ENCODE assay signal across 21 cellular contexts in genomic region chr11:86118201-86118600, GRCh38. TPM values are rescaled to one million over a fixed set of nuclear protein-coding genes. Genes with fewer than 3 reads are reported as not detected.
DNase-seq lines count a peak whose midpoint lies in the region; ATAC-seq, FAIRE-seq and TF ChIP-seq lines count a peak whose summit lies in the region.
"Had no signal": no experiment of that assay in that cellular context is flagged by ENCODE, and none has a peak within 500 bp of the region (broad histone marks: within the 10 kb centered on the region; RNA-seq: fewer than 3 reads in every experiment).

No MANE protein-coding gene starts in this region.

- peak overlapping the region; percentile 15; the same call in 1 of the 2 replicates for H2AFZ ChIP-seq in OCI-LY3 (ENCODE audit: low read depth, low read length)

- intact Hi-C loops in kidney (cut with DNase I) (no loop called here), thyroid gland (cut with DNase I) (no loop called here), stomach (cut with DNase I; ENCODE audit: low total_unique reads) (no loop called here)

- peaks cover 58% of the 10 kb centered on the region for H3K4me1 ChIP-seq in OCI-LY3 (ENCODE audit: low read length)
- peaks cover 10 to 31% of the 10 kb centered on the region in 2 donors for H3K4me1 ChIP-seq in kidney (ENCODE audit: control insufficient read depth in 1 of 2, insufficient read depth in 1 of 2, low read depth in 1 of 2, low read length in 2 of 2)
- peaks cover 0 to 3% of the 10 kb centered on the region in 2 donors for H3K4me1 ChIP-seq in thyroid gland
- peaks cover 0 to 32% (median 17%) of the 10 kb centered on the region in 4 donors for H3K4me1 ChIP-seq in stomach

- DNase-seq in activated T-cell treated with anti-CD3 and anti-CD28 coated beads, Interleukin-2, amount 50 U/mL, for 72 hours, result no peak
- DNase-seq in activated T-cell treated with anti-CD3 and anti-CD28 coated beads for 4 hours (no peak), kidney (no peak), thyroid gland (peak in 1 of 2 donors; percentile 4), stomach (no peak), hepatic stellate cell (ENCODE audit: low spot score) (no peak)
- DNase-seq: DMS 273 treated with DMSO at 0.1 percent for 48 hours, GDM1, GOT3, MV-4-11, NCI-H1417, NCI-H1930, NCI-H2171, NCI-H510A, NCI-H82 had no signal

- peaks cover 45% of the 10 kb centered on the region for H3K4me1 Mint-ChIP-seq in activated T-cell treated with anti-CD3 and anti-CD28 coated beads, Interleukin-2, amount 50 U/mL, for 72 hours (ENCODE audit: low read depth)

- TF ChIP-seq CTCF in OCI-LY3 (IDR thresholded peaks at IDR 0.05; ENCODE audit: low read depth, low read length) (no peak), kidney (IDR thresholded peaks at IDR 0.05; ENCODE audit: borderline replicate concordance, extremely low read depth, insufficient read depth) (no peak), thyroid gland (IDR thresholded peaks at IDR 0.05) (no peak), stomach (IDR thresholded peaks at IDR 0.05) (no peak)

- 62 to 69% methylated on average over 2 of the region's 2 CpGs for WGBS in thyroid gland, 2 donors
- 44 to 73% (median 64%) methylated on average over 2 of the region's 2 CpGs for WGBS in stomach, 5 donors

- H3K4me3 Mint-ChIP-seq in activated T-cell treated with anti-CD3 and anti-CD28 coated beads, Interleukin-2, amount 50 U/mL, for 72 hours, result peak overlapping the region in 1 of 2 donors; percentile 41

- H3K9me3 ChIP-seq in OCI-LY3 (ENCODE audit: insufficient read depth, low read length) (0 out of 2 replicates have a peak, but pooled peaks cover 2% of the 10 kb centered on the region), kidney (ENCODE audit: control insufficient read depth in 1 of 2, low read length in 2 of 2) (no peaks in the 10 kb centered on the region), thyroid gland (no peaks in the 10 kb centered on the region), stomach (no peaks in the 10 kb centered on the region)

- no peaks in the 10 kb centered on the region for H4K20me1 ChIP-seq in OCI-LY3 (ENCODE audit: insufficient read depth, low read length)

- no peak for TF ChIP-seq EP300 in stomach (IDR thresholded peaks at IDR 0.05)

- peak overlapping the region; percentile 68 for H3K27ac Mint-ChIP-seq in activated T-cell treated with anti-CD3 and anti-CD28 coated beads, Interleukin-2, amount 50 U/mL, for 72 hours

- H3K27ac ChIP-seq in OCI-LY3 (ENCODE audit: low read length), result no peak overlapping the region
- H3K27ac ChIP-seq in kidney (ENCODE audit: low read depth in 2 of 2, low read length in 2 of 2), result peak overlapping the region; percentile 14 to 48
- peak overlapping the region in 2 of 3 donors; percentile 31 to 60 for H3K27ac ChIP-seq in thyroid gland
- H3K27ac ChIP-seq in stomach, result peak overlapping the region in 1 of 5 donors; percentile 30
- H3K27ac ChIP-seq: C4-2B, HL-60 had no signal

- TF ChIP-seq POLR2A in thyroid gland (IDR thresholded peaks at IDR 0.05) (no peak), stomach (IDR thresholded peaks at IDR 0.05) (no peak)

- no peaks in the 10 kb centered on the region for H3K79me2 ChIP-seq in OCI-LY3 (ENCODE audit: low read length)

- FAIRE-seq in kidney (lab: Jason Lieb, UNC), result no peak
- FAIRE-seq: GM12891, GM18507, HTR-8/SVneo had no signal

- H3K36me3 ChIP-seq in OCI-LY3 (replicated peaks; ENCODE audit: low read depth, low read length) (peaks cover 2% of the 10 kb centered on the region), kidney (ENCODE audit: control insufficient read depth in 1 of 2, insufficient read depth in 2 of 2, low read length in 2 of 2) (no peaks in the 10 kb centered on the region), thyroid gland (no peaks in the 10 kb centered on the region), stomach (no peaks in the 10 kb centered on the region)

- peaks cover 2 to 3% of the 10 kb centered on the region in 2 donors for H3K36me3 Mint-ChIP-seq in activated T-cell treated with anti-CD3 and anti-CD28 coated beads, Interleukin-2, amount 50 U/mL, for 72 hours (ENCODE audit: insufficient read depth in 2 of 2)

- peak; percentile 57 to 64 for ATAC-seq in activated T-cell treated with anti-CD3 and anti-CD28 coated beads, Interleukin-2, amount 50 U/mL, for 72 hours (replicated peaks in 1 of 2)

- H3K27me3 Mint-ChIP-seq in activated T-cell treated with anti-CD3 and anti-CD28 coated beads, Interleukin-2, amount 50 U/mL, for 72 hours (ENCODE audit: low read depth), result peaks cover 14% of the 10 kb centered on the region

- H3K9ac ChIP-seq in OCI-LY3 (ENCODE audit: low read length) (peak overlapping the region; percentile 1; the same call in 1 of the 2 replicates), kidney (ENCODE audit: low read length in 2 of 2) (no peak overlapping the region)

- H3K4me3 ChIP-seq in OCI-LY3 (ENCODE audit: low read length) (no peak overlapping the region), kidney (ENCODE audit: low read length in 2 of 2) (no peak overlapping the region), thyroid gland (replicated peaks in 1 of 3) (no peak overlapping the region), stomach (no peak overlapping the region)

- no peaks in the 10 kb centered on the region for H3K9me3 Mint-ChIP-seq in activated T-cell treated with anti-CD3 and anti-CD28 coated beads, Interleukin-2, amount 50 U/mL, for 72 hours

- H3K4me2 ChIP-seq in OCI-LY3 (ENCODE audit: low read length), result peak overlapping the region; percentile 91

- no peaks in the 10 kb centered on the region for H3K27me3 ChIP-seq in OCI-LY3 (ENCODE audit: low read depth, low read length)
- H3K27me3 ChIP-seq in thyroid gland, result no peaks in the 10 kb centered on the region
- H3K27me3 ChIP-seq in stomach, result no peaks in the 10 kb centered on the region

RNA-seq across cellular contexts. Expression of gene PICALM, which starts 49.3 kb away (rescaled TPM):
- total RNA-seq in activated T-cell treated with anti-CD3 and anti-CD28 coated beads, Interleukin-2, amount 50 U/mL, for 72 hours, result 100 to 1,000 TPM in 1 of 2 donors, 10 to 100 TPM in 1; 70.3 to 103 TPM
- total RNA-seq in kidney (244 TPM), thyroid gland (100 to 1,000 TPM; 198 to 320 (median 220) TPM), stomach (100 to 1,000 TPM; 148 to 687 (median 267) TPM)
- polyA plus RNA-seq in kidney (ENCODE audit: insufficient read depth, low read depth, low replicate concordance) (118 TPM), stomach (10 to 100 TPM; 35.1 to 57.0 (median 52.8) TPM)
